In genomic region chr10:68253356-68253755, GRCh38 we compare ENCODE assay signal across 22 cellular contexts.
"Had no signal": no experiment of that assay in that cellular context is flagged by ENCODE, and none has a peak within 500 bp of the region (broad histone marks: within the 10 kb centered on the region; RNA-seq: fewer than 3 reads in every experiment).

No MANE protein-coding gene starts in this region.

- DNase-seq: kidney glomerular epithelial cell; left cardiac atrium; left lung; lower lobe of right lung; mammary epithelial cell; mesenchymal stem cell; naive thymus-derived CD8-positive, alpha-beta T cell; occipital lobe; psoas muscle; sigmoid colon; small intestine; spleen; stimulated activated CD4-positive, alpha-beta T cell treated with anti-CD3 and anti-CD28 coated beads, Interleukin-4, amount 100 ng/mL, for 24 hours; stimulated activated naive CD4-positive, alpha-beta T cell; tibial artery; trophoblast cell; upper lobe of right lung had no signal

- ATAC-seq: left cardiac atrium; left lung; lower lobe of right lung; naive thymus-derived CD8-positive, alpha-beta T cell; psoas muscle; stimulated activated effector memory CD8-positive, alpha-beta T cell treated with anti-CD3 and anti-CD28 coated beads, Interleukin-12 subunit alpha, Interleukin-12 subunit beta, amount 100 ng/mL, for 72 hours; upper lobe of right lung had no signal

- H3K27ac ChIP-seq: left lung, lower lobe of right lung, neutrophil, parathyroid adenoma, psoas muscle, sigmoid colon, spleen, suprapubic skin, thoracic aorta, tibial artery, upper lobe of right lung had no signal

- H3K4me3 ChIP-seq: left lung, lower lobe of right lung, psoas muscle, sigmoid colon, spleen, suprapubic skin, thoracic aorta, tibial artery, upper lobe of right lung had no signal
